ENCODE assay signal across 1 cellular context in genomic region chr2:96554293-96555145, GRCh38.
TF ChIP-seq lines count a peak whose summit lies in the region.

No MANE protein-coding gene starts in this region.

TF ChIP-seq in HepG2, 621 proteins besides CTCF, POLR2A, EP300 and RAD21 (continued from another document and continues in another):
- TF ChIP-seq AHDC1 (CRISPR knock-in tag; IDR thresholded peaks at IDR 0.05; ENCODE audit: borderline replicate concordance) (no peak), SRSF1 (optimal IDR thresholded peaks at IDR 0.05; ENCODE audit: low read depth, low read length) (no peak), NCOA2 (CRISPR knock-in tag; IDR thresholded peaks at IDR 0.05) (0 out of 2 replicates have a peak, but pooled peaks have one; percentile 15), KMT2B (CRISPR knock-in tag; IDR thresholded peaks at IDR 0.05) (0 out of 2 replicates have a peak, but pooled peaks have one; percentile 22), ARNT2 (CRISPR knock-in tag; IDR thresholded peaks at IDR 0.05; ENCODE audit: low read depth) (peak; percentile 77), ZNF33B (CRISPR knock-in tag; IDR thresholded peaks at IDR 0.05) (no peak), KDM5B (CRISPR knock-in tag; IDR thresholded peaks at IDR 0.05; ENCODE audit: borderline replicate concordance) (peak; percentile 45; the same call in 1 of the 2 replicates), ZNF576 (CRISPR knock-in tag; IDR thresholded peaks at IDR 0.05) (0 out of 2 replicates have a peak, but pooled peaks have one; percentile 35), KMT2A (CRISPR knock-in tag; IDR thresholded peaks at IDR 0.05) (no peak), MBD4 (IDR thresholded peaks at IDR 0.05; ENCODE audit: borderline replicate concordance, low read length) (no peak), RFXANK (CRISPR knock-in tag; IDR thresholded peaks at IDR 0.05) (no peak), ZNF616 (CRISPR knock-in tag; IDR thresholded peaks at IDR 0.05; ENCODE audit: low read depth) (peak; percentile 37; the same call in 1 of the 2 replicates), BORCS8-MEF2B (CRISPR knock-in tag; IDR thresholded peaks at IDR 0.05) (no peak), ETV5 (CRISPR knock-in tag; IDR thresholded peaks at IDR 0.05; ENCODE audit: borderline replicate concordance) (peak; percentile 70), ZNF10 (CRISPR knock-in tag; IDR thresholded peaks at IDR 0.05; ENCODE audit: borderline replicate concordance, low read depth) (no peak), MED1 (CRISPR knock-in tag; IDR thresholded peaks at IDR 0.05) (no peak), GATAD2A (CRISPR knock-in tag; IDR thresholded peaks at IDR 0.05) (peak; percentile 45; the same call in 1 of the 2 replicates), TBX3 (IDR thresholded peaks at IDR 0.05; ENCODE audit: borderline replicate concordance) (no peak), ZNF101 (CRISPR knock-in tag; IDR thresholded peaks at IDR 0.05; ENCODE audit: borderline replicate concordance, low read depth) (no peak), MIXL1 (CRISPR knock-in tag; IDR thresholded peaks at IDR 0.05) (no peak), CCDC6 (CRISPR knock-in tag; IDR thresholded peaks at IDR 0.05) (peak; percentile 49; the same call in 1 of the 2 replicates), MAF1 (CRISPR knock-in tag; IDR thresholded peaks at IDR 0.05; ENCODE audit: borderline replicate concordance) (no peak), PAX8 (CRISPR knock-in tag; IDR thresholded peaks at IDR 0.05; ENCODE audit: borderline replicate concordance) (peak; percentile 86; the same call in 1 of the 2 replicates), AKNA (CRISPR knock-in tag; IDR thresholded peaks at IDR 0.05; ENCODE audit: borderline replicate concordance) (no peak)
- TF ChIP-seq, protein P1, sequence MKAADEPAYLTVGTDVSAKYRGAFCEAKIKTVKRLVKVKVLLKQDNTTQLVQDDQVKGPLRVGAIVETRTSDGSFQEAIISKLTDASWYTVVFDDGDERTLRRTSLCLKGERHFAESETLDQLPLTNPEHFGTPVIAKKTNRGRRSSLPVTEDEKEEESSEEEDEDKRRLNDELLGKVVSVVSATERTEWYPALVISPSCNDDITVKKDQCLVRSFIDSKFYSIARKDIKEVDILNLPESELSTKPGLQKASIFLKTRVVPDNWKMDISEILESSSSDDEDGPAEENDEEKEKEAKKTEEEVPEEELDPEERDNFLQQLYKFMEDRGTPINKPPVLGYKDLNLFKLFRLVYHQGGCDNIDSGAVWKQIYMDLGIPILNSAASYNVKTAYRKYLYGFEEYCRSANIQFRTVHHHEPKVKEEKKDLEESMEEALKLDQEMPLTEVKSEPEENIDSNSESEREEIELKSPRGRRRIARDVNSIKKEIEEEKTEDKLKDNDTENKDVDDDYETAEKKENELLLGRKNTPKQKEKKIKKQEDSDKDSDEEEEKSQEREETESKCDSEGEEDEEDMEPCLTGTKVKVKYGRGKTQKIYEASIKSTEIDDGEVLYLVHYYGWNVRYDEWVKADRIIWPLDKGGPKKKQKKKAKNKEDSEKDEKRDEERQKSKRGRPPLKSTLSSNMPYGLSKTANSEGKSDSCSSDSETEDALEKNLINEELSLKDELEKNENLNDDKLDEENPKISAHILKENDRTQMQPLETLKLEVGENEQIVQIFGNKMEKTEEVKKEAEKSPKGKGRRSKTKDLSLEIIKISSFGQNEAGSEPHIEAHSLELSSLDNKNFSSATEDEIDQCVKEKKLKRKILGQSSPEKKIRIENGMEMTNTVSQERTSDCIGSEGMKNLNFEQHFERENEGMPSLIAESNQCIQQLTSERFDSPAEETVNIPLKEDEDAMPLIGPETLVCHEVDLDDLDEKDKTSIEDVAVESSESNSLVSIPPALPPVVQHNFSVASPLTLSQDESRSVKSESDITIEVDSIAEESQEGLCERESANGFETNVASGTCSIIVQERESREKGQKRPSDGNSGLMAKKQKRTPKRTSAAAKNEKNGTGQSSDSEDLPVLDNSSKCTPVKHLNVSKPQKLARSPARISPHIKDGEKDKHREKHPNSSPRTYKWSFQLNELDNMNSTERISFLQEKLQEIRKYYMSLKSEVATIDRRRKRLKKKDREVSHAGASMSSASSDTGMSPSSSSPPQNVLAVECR (CRISPR knock-in tag; IDR thresholded peaks at IDR 0.05; ENCODE audit: borderline replicate concordance): peak; percentile 33; the same call in 1 of the 2 replicates
- TF ChIP-seq, protein P2, sequence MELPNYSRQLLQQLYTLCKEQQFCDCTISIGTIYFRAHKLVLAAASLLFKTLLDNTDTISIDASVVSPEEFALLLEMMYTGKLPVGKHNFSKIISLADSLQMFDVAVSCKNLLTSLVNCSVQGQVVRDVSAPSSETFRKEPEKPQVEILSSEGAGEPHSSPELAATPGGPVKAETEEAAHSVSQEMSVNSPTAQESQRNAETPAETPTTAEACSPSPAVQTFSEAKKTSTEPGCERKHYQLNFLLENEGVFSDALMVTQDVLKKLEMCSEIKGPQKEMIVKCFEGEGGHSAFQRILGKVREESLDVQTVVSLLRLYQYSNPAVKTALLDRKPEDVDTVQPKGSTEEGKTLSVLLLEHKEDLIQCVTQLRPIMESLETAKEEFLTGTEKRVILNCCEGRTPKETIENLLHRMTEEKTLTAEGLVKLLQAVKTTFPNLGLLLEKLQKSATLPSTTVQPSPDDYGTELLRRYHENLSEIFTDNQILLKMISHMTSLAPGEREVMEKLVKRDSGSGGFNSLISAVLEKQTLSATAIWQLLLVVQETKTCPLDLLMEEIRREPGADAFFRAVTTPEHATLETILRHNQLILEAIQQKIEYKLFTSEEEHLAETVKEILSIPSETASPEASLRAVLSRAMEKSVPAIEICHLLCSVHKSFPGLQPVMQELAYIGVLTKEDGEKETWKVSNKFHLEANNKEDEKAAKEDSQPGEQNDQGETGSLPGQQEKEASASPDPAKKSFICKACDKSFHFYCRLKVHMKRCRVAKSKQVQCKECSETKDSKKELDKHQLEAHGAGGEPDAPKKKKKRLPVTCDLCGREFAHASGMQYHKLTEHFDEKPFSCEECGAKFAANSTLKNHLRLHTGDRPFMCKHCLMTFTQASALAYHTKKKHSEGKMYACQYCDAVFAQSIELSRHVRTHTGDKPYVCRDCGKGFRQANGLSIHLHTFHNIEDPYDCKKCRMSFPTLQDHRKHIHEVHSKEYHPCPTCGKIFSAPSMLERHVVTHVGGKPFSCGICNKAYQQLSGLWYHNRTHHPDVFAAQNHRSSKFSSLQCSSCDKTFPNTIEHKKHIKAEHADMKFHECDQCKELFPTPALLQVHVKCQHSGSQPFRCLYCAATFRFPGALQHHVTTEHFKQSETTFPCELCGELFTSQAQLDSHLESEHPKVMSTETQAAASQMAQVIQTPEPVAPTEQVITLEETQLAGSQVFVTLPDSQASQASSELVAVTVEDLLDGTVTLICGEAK (IDR thresholded peaks at IDR 0.05): no peak
- TF ChIP-seq, protein P2 (CRISPR knock-in tag; IDR thresholded peaks at IDR 0.05): peak; percentile 32; the same call in 1 of the 2 replicates
